Comparison of ENCODE assay signal across 2 cellular contexts in the genomic region with DNA sequence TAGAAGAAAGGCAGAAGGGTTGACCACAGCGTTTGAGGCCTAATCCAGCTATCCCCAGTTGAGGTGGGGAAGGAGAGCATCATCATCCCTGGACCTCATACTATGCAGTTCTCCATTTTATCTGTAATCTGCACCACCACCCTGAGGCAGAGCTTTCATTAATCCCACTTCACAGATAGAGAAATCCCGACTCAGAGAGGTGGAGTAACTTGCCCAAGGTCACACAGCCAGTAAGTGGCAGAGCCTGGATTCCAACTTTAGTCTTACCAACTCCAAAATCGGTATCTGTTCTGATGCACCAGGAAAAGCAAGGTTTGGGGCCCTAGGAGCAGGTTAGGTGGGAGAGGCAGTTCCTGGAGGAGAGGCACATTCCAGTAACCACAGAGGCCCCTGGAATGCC.
TF ChIP-seq lines count a peak whose summit lies in the region.

No MANE protein-coding gene starts in this region.

TF ChIP-seq in HepG2, 621 proteins besides CTCF, POLR2A, EP300 and RAD21:
- TF ChIP-seq ZNF768 (CRISPR knock-in tag; IDR thresholded peaks at IDR 0.05): peak; percentile 90
- no peak for TF ChIP-seq ARNT2 (CRISPR knock-in tag; IDR thresholded peaks at IDR 0.05; ENCODE audit: low read depth)
- peak; percentile 78 for TF ChIP-seq ZMYM3 (CRISPR knock-in tag; IDR thresholded peaks at IDR 0.05)
- TF ChIP-seq PITX1 (CRISPR knock-in tag; IDR thresholded peaks at IDR 0.05): peak; percentile 35; the same call in 1 of the 2 replicates
- TF ChIP-seq TCF12 (IDR thresholded peaks at IDR 0.05): no peak
- no peak for TF ChIP-seq TCF12 (CRISPR knock-in tag; IDR thresholded peaks at IDR 0.05)
- TF ChIP-seq, protein P1, sequence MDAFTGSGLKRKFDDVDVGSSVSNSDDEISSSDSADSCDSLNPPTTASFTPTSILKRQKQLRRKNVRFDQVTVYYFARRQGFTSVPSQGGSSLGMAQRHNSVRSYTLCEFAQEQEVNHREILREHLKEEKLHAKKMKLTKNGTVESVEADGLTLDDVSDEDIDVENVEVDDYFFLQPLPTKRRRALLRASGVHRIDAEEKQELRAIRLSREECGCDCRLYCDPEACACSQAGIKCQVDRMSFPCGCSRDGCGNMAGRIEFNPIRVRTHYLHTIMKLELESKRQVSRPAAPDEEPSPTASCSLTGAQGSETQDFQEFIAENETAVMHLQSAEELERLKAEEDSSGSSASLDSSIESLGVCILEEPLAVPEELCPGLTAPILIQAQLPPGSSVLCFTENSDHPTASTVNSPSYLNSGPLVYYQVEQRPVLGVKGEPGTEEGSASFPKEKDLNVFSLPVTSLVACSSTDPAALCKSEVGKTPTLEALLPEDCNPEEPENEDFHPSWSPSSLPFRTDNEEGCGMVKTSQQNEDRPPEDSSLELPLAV (CRISPR knock-in tag; conservative IDR thresholded peaks at IDR 0.05; ENCODE audit: low read depth): no peak
- no peak for TF ChIP-seq ARNT (IDR thresholded peaks at IDR 0.05)
- TF ChIP-seq ZFP36 (IDR thresholded peaks at IDR 0.05; ENCODE audit: borderline replicate concordance, low read depth, low read length, partially characterized antibody): no peak
- TF ChIP-seq KLF12 (CRISPR knock-in tag; IDR thresholded peaks at IDR 0.05; ENCODE audit: borderline replicate concordance): no peak
- TF ChIP-seq ZNF552 (CRISPR knock-in tag; IDR thresholded peaks at IDR 0.05; ENCODE audit: borderline replicate concordance): no peak
- TF ChIP-seq ATF1 (CRISPR knock-in tag; IDR thresholded peaks at IDR 0.05): no peak
- TF ChIP-seq, protein P2, sequence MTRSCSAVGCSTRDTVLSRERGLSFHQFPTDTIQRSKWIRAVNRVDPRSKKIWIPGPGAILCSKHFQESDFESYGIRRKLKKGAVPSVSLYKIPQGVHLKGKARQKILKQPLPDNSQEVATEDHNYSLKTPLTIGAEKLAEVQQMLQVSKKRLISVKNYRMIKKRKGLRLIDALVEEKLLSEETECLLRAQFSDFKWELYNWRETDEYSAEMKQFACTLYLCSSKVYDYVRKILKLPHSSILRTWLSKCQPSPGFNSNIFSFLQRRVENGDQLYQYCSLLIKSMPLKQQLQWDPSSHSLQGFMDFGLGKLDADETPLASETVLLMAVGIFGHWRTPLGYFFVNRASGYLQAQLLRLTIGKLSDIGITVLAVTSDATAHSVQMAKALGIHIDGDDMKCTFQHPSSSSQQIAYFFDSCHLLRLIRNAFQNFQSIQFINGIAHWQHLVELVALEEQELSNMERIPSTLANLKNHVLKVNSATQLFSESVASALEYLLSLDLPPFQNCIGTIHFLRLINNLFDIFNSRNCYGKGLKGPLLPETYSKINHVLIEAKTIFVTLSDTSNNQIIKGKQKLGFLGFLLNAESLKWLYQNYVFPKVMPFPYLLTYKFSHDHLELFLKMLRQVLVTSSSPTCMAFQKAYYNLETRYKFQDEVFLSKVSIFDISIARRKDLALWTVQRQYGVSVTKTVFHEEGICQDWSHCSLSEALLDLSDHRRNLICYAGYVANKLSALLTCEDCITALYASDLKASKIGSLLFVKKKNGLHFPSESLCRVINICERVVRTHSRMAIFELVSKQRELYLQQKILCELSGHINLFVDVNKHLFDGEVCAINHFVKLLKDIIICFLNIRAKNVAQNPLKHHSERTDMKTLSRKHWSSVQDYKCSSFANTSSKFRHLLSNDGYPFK (CRISPR knock-in tag; IDR thresholded peaks at IDR 0.05; ENCODE audit: borderline replicate concordance): no peak
- TF ChIP-seq DR1 (CRISPR knock-in tag; IDR thresholded peaks at IDR 0.05): no peak
- TF ChIP-seq, protein P3, sequence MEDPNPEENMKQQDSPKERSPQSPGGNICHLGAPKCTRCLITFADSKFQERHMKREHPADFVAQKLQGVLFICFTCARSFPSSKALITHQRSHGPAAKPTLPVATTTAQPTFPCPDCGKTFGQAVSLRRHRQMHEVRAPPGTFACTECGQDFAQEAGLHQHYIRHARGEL (CRISPR knock-in tag; IDR thresholded peaks at IDR 0.05): no peak
- TF ChIP-seq PRMT3 (CRISPR knock-in tag; IDR thresholded peaks at IDR 0.05; ENCODE audit: borderline replicate concordance, low read depth): no peak
- TF ChIP-seq, protein P4, sequence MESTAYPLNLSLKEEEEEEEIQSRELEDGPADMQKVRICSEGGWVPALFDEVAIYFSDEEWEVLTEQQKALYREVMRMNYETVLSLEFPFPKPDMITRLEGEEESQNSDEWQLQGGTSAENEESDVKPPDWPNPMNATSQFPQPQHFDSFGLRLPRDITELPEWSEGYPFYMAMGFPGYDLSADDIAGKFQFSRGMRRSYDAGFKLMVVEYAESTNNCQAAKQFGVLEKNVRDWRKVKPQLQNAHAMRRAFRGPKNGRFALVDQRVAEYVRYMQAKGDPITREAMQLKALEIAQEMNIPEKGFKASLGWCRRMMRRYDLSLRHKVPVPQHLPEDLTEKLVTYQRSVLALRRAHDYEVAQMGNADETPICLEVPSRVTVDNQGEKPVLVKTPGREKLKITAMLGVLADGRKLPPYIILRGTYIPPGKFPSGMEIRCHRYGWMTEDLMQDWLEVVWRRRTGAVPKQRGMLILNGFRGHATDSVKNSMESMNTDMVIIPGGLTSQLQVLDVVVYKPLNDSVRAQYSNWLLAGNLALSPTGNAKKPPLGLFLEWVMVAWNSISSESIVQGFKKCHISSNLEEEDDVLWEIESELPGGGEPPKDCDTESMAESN (CRISPR knock-in tag; conservative IDR thresholded peaks at IDR 0.05): no peak
- TF ChIP-seq ZNF180 (CRISPR knock-in tag; IDR thresholded peaks at IDR 0.05; ENCODE audit: borderline replicate concordance, low read depth): no peak
- no peak for TF ChIP-seq ZNF510 (CRISPR knock-in tag; IDR thresholded peaks at IDR 0.05; ENCODE audit: low read depth)

TF ChIP-seq in K562, 482 proteins besides CTCF, POLR2A, EP300 and RAD21:
- TF ChIP-seq, protein P5, sequence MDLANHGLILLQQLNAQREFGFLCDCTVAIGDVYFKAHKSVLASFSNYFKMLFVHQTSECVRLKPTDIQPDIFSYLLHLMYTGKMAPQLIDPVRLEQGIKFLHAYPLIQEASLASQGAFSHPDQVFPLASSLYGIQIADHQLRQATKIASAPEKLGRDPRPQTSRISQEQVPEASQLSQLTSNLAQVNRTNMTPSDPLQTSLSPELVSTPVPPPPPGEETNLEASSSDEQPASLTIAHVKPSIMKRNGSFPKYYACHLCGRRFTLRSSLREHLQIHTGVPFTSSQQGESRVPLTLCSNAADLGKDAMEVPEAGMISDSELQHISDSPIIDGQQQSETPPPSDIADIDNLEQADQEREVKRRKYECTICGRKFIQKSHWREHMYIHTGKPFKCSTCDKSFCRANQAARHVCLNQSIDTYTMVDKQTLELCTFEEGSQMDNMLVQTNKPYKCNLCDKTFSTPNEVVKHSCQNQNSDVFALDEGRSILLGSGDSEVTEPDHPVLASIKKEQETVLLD (IDR thresholded peaks at IDR 0.05): no peak
- TF ChIP-seq, protein P6, sequence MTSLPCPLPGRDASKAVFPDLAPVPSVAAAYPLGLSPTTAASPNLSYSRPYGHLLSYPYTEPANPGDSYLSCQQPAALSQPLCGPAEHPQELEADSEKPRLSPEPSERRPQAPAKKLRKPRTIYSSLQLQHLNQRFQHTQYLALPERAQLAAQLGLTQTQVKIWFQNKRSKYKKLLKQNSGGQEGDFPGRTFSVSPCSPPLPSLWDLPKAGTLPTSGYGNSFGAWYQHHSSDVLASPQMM (CRISPR knock-in tag; IDR thresholded peaks at IDR 0.05): no peak
- TF ChIP-seq ZFX (CRISPR knock-in tag; IDR thresholded peaks at IDR 0.05) (0 out of 2 replicates have a peak, but pooled peaks have one; percentile 12), KDM1A (IDR thresholded peaks at IDR 0.05) (peak; percentile 28 to 57; a peak in 2 of 4 replicates), ADNP (tag; IDR thresholded peaks at IDR 0.05) (no peak), ZFP36 (IDR thresholded peaks at IDR 0.05; ENCODE audit: low read depth, low read length, partially characterized antibody) (peak; percentile 80), ZNF224 (CRISPR knock-in tag; IDR thresholded peaks at IDR 0.05) (no peak), BCOR (IDR thresholded peaks at IDR 0.05) (peak; percentile 79), RBM25 (IDR thresholded peaks at IDR 0.05; ENCODE audit: low read depth, low read length, severe bottlenecking) (peak; percentile 82), TCF3 (CRISPR knock-in tag; IDR thresholded peaks at IDR 0.05) (no peak), NONO (IDR thresholded peaks at IDR 0.05; ENCODE audit: low read depth in 2 of 2, low read length in 1 of 2) (no peak), SMARCA5 (IDR thresholded peaks at IDR 0.05) (peak; percentile 63), NR3C1 (CRISPR knock-in tag; IDR thresholded peaks at IDR 0.05) (no peak), ZNF584 (CRISPR knock-in tag; IDR thresholded peaks at IDR 0.05; ENCODE audit: low read depth) (no peak)
- TF ChIP-seq, protein P7, sequence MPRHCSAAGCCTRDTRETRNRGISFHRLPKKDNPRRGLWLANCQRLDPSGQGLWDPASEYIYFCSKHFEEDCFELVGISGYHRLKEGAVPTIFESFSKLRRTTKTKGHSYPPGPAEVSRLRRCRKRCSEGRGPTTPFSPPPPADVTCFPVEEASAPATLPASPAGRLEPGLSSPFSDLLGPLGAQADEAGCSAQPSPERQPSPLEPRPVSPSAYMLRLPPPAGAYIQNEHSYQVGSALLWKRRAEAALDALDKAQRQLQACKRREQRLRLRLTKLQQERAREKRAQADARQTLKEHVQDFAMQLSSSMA (CRISPR knock-in tag; IDR thresholded peaks at IDR 0.05): no peak
- TF ChIP-seq, protein P8, sequence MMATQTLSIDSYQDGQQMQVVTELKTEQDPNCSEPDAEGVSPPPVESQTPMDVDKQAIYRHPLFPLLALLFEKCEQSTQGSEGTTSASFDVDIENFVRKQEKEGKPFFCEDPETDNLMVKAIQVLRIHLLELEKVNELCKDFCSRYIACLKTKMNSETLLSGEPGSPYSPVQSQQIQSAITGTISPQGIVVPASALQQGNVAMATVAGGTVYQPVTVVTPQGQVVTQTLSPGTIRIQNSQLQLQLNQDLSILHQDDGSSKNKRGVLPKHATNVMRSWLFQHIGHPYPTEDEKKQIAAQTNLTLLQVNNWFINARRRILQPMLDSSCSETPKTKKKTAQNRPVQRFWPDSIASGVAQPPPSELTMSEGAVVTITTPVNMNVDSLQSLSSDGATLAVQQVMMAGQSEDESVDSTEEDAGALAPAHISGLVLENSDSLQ (IDR thresholded peaks at IDR 0.05): no peak
